Comparison of ENCODE assay signal across 8 cellular contexts in genomic region chr18:50819727-50820378, GRCh38. TPM values are rescaled to one million over a fixed set of nuclear protein-coding genes. Genes with fewer than 3 reads are reported as not detected.
DNase-seq lines count a peak whose midpoint lies in the region; ATAC-seq, FAIRE-seq and TF ChIP-seq lines count a peak whose summit lies in the region.

Gene MRO, minus strand, starts transcription at chr18:50820016. Its CDS starts 10,616 bp downstream, at chr18:50809400.

- peak; percentile 42 for ATAC-seq in GM18499 (IDR thresholded peaks at IDR 0.05; ENCODE audit: insufficient read depth, unreplicated experiment)
- ATAC-seq in HG02970 (IDR thresholded peaks at IDR 0.05; ENCODE audit: low FRiP score, unreplicated experiment): peak; percentile 83

- H3K27me3 ChIP-seq in astrocyte (ENCODE audit: insufficient read depth, low read length): no peaks in the 10 kb centered on the region

- peaks cover 19% of the 10 kb centered on the region for H3K27me3 Mint-ChIP-seq in T-helper 2 cell treated with Interferon-gamma antibody and Interleukin-4, amounts not matched to agents 5 μg/mL and 100 μg/mL, for 36 hours (ENCODE audit: low read depth)
- H3K27me3 Mint-ChIP-seq in astrocyte (ENCODE audit: low read depth, unreplicated experiment): no peaks in the 10 kb centered on the region

- H3K36me3 Mint-ChIP-seq in T-helper 2 cell treated with Interferon-gamma antibody and Interleukin-4, amounts not matched to agents 5 μg/mL and 100 μg/mL, for 36 hours (ENCODE audit: low read depth): no peaks in the 10 kb centered on the region
- H3K36me3 Mint-ChIP-seq in astrocyte (ENCODE audit: low read depth, unreplicated experiment): no peaks in the 10 kb centered on the region

- peaks cover 11% of the 10 kb centered on the region for H3K4me1 ChIP-seq in astrocyte (ENCODE audit: insufficient read depth, low read length)

- H3K27ac ChIP-seq in astrocyte (ENCODE audit: low read depth, low read length): no peak within 1 kb of the TSS

- no peaks in the 10 kb centered on the region for H3K9me3 Mint-ChIP-seq in T-helper 2 cell treated with Interferon-gamma antibody and Interleukin-4, amounts not matched to agents 5 μg/mL and 100 μg/mL, for 36 hours
- H3K9me3 Mint-ChIP-seq in astrocyte (ENCODE audit: unreplicated experiment): no peaks in the 10 kb centered on the region

- peak within 1 kb of the TSS; percentile 19 for H3K9ac ChIP-seq in astrocyte (ENCODE audit: low read length)

- H4K20me1 ChIP-seq in astrocyte (ENCODE audit: insufficient read depth, low read length): no peaks in the 10 kb centered on the region

- H3K4me3 Mint-ChIP-seq in T-helper 2 cell treated with Interferon-gamma antibody and Interleukin-4, amounts not matched to agents 5 μg/mL and 100 μg/mL, for 36 hours: no peak within 1 kb of the TSS
- H3K4me3 Mint-ChIP-seq in astrocyte (ENCODE audit: unreplicated experiment): no peak within 1 kb of the TSS

- H3K79me2 ChIP-seq in astrocyte (ENCODE audit: insufficient read depth, low read length): no peaks in the 10 kb centered on the region

- peak within 1 kb of the TSS; percentile 41 for H3K4me3 ChIP-seq in astrocyte (ENCODE audit: insufficient read depth, low read depth, low read length)

- H3K36me3 ChIP-seq in astrocyte (ENCODE audit: insufficient read depth, low read length): no peaks in the 10 kb centered on the region

- peak; percentile 89 for TF ChIP-seq CTCF in astrocyte (IDR thresholded peaks at IDR 0.05; ENCODE audit: insufficient read depth, low read depth, low read length)

- no peaks in the 10 kb centered on the region for H3K4me1 Mint-ChIP-seq in T-helper 2 cell treated with Interferon-gamma antibody and Interleukin-4, amounts not matched to agents 5 μg/mL and 100 μg/mL, for 36 hours (ENCODE audit: low read depth)
- H3K4me1 Mint-ChIP-seq in astrocyte (ENCODE audit: low read depth, unreplicated experiment): no peaks in the 10 kb centered on the region

- no peaks in the 10 kb centered on the region for H3K9me3 ChIP-seq in astrocyte (ENCODE audit: insufficient read depth, low read depth, low read length)

- peak within 1 kb of the TSS; percentile 86 for H3K4me2 ChIP-seq in astrocyte (ENCODE audit: low read length)

- DNase-seq in NCI-H187 treated with DMSO at 0.1 percent for 48 hours (lab: John Stamatoyannopoulos, UW) (peak; percentile 44), astrocyte (ENCODE audit: low read depth) (peak; percentile 39), hypothalamus (lab: John Stamatoyannopoulos, UW) (peak; percentile 20 to 91 (median 76)), retina (peak; percentile 89), cortex of kidney (lab: John Stamatoyannopoulos, UW) (no peak)
- peak; percentile 67 for DNase-seq in T-helper 2 cell treated with Interferon-gamma antibody and Interleukin-4, amounts not matched to agents 5 μg/mL and 100 μg/mL, for 36 hours (ENCODE audit: low spot score)

- no peak within 1 kb of the TSS for H3K27ac Mint-ChIP-seq in T-helper 2 cell treated with Interferon-gamma antibody and Interleukin-4, amounts not matched to agents 5 μg/mL and 100 μg/mL, for 36 hours
- no peak within 1 kb of the TSS for H3K27ac Mint-ChIP-seq in astrocyte (ENCODE audit: unreplicated experiment)

- H2AFZ ChIP-seq in astrocyte (ENCODE audit: low read depth, low read length): peak within 1 kb of the TSS; percentile 74

- no peak for FAIRE-seq in astrocyte (lab: Jason Lieb, UNC)

RNA-seq across cellular contexts. Expression of gene MRO, which starts in this region (rescaled TPM):
- total RNA-seq in astrocyte: 0.18 TPM in 1 of 2 replicates, not detected in the other

Comparison
In these comparisons a context has a peak if more than half of its experiments do, and no peak if none do; other contexts are left out.
1. Peak in DNase-seq, H3K4me3 ChIP-seq, H3K9ac ChIP-seq and H3K4me2 ChIP-seq in astrocyte; RNA of the gene not detected or under 1 TPM.